In the genomic region with DNA sequence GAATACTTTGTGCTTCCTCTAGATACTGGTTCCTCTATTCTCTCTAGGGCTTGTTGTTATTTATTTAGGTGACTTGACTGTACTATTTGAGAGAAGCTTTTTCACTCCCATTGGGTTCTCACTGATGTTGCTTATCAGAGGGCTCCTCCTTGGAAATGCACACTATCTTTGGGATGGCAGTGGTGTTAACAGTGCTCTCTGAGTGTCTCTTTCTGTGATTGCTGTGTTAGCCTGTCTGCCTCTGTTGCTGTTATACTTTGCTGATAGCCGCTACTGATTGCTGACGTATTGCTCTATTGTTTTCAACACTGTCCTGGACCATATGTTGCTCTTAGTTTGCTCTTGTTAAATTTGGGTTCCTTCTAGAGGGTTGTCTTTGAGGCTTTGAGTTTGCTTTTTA, we compare ENCODE assay signal across 11 cellular contexts. TPM values are rescaled to one million over a fixed set of nuclear protein-coding genes. Genes with fewer than 3 reads are reported as not detected.
DNase-seq lines count a peak whose midpoint lies in the region; ATAC-seq and TF ChIP-seq lines count a peak whose summit lies in the region.
"Had no signal": no experiment of that assay in that cellular context is flagged by ENCODE, and none has a peak within 500 bp of the region (broad histone marks: within the 10 kb centered on the region; RNA-seq: fewer than 3 reads in every experiment).

No MANE protein-coding gene starts in this region.

- ATAC-seq in activated naive CD8-positive, alpha-beta T cell treated with anti-CD3 and anti-CD28 coated beads, Interleukin-2, amount 50 U/mL, for 24 hours, result no peak
- ATAC-seq in T-helper 17 cell (no peak), gastroesophageal sphincter (no peak)
- no peak for ATAC-seq in stimulated activated effector memory CD8-positive, alpha-beta T cell treated with anti-CD3 and anti-CD28 coated beads, Interleukin-12 subunit alpha, Interleukin-12 subunit beta, amount 100 ng/mL, for 72 hours

- H3K27me3 ChIP-seq in gastroesophageal sphincter, result no peaks in the 10 kb centered on the region
- H3K27me3 ChIP-seq: BLaER1 treated with 17β-estradiol and CSF1 and Interleukin-3, amounts not matched to agents 10 nM and 100 nM had no signal

- H3K27ac ChIP-seq in gastroesophageal sphincter, result no peak overlapping the region
- H3K27ac ChIP-seq: BLaER1 treated with 17β-estradiol and CSF1 and Interleukin-3, amounts not matched to agents 10 nM and 100 nM had no signal

- H3K36me3 ChIP-seq in gastroesophageal sphincter, result peaks cover 0 to 72% of the 10 kb centered on the region in 2 donors

- WGBS in gastroesophageal sphincter (ENCODE audit: low coverage in 1 of 2), 2 donors, result 60 to 100% methylated on average over 2 of the region's 2 CpGs

- H3K36me3 Mint-ChIP-seq in activated naive CD8-positive, alpha-beta T cell, result peaks cover 58% of the 10 kb centered on the region
- H3K36me3 Mint-ChIP-seq in activated naive CD8-positive, alpha-beta T cell treated with anti-CD3 and anti-CD28 coated beads, Interleukin-2, amount 50 U/mL, for 24 hours (ENCODE audit: low read depth), result peaks cover 80% of the 10 kb centered on the region
- H3K36me3 Mint-ChIP-seq in T-helper 17 cell (ENCODE audit: low read depth), result peaks cover 15% of the 10 kb centered on the region
- H3K36me3 Mint-ChIP-seq in stimulated activated effector memory CD8-positive, alpha-beta T cell treated with anti-CD3 and anti-CD28 coated beads, Interleukin-12 subunit alpha, Interleukin-12 subunit beta, amount 100 ng/mL, for 72 hours, result peaks cover 86% of the 10 kb centered on the region

- H3K4me3 ChIP-seq in gastroesophageal sphincter, result no peak overlapping the region
- H3K4me3 ChIP-seq: BLaER1 treated with 17β-estradiol and CSF1 and Interleukin-3, amounts not matched to agents 10 nM and 100 nM had no signal

- peaks cover 24% of the 10 kb centered on the region for H3K9me3 Mint-ChIP-seq in activated naive CD8-positive, alpha-beta T cell (ENCODE audit: low read depth)
- peaks cover 30% of the 10 kb centered on the region for H3K9me3 Mint-ChIP-seq in activated naive CD8-positive, alpha-beta T cell treated with anti-CD3 and anti-CD28 coated beads, Interleukin-2, amount 50 U/mL, for 24 hours
- peaks cover 13% of the 10 kb centered on the region for H3K9me3 Mint-ChIP-seq in stimulated activated effector memory CD8-positive, alpha-beta T cell treated with anti-CD3 and anti-CD28 coated beads, Interleukin-12 subunit alpha, Interleukin-12 subunit beta, amount 100 ng/mL, for 72 hours

- TF ChIP-seq EP300 in gastroesophageal sphincter (IDR thresholded peaks at IDR 0.05), result no peak

- H3K4me1 ChIP-seq in gastroesophageal sphincter, result no peaks in the 10 kb centered on the region

- H3K9me3 ChIP-seq in T-helper 17 cell (ENCODE audit: control insufficient read depth, low read length, poor library complexity, severe bottlenecking) (peaks cover 6% of the 10 kb centered on the region), gastroesophageal sphincter (no peaks in the 10 kb centered on the region)

- H3K4me3 Mint-ChIP-seq in activated naive CD8-positive, alpha-beta T cell, result peak overlapping the region; percentile 18
- H3K4me3 Mint-ChIP-seq in activated naive CD8-positive, alpha-beta T cell treated with anti-CD3 and anti-CD28 coated beads, Interleukin-2, amount 50 U/mL, for 24 hours, result no peak overlapping the region
- no peak overlapping the region for H3K4me3 Mint-ChIP-seq in T-helper 17 cell
- H3K4me3 Mint-ChIP-seq in stimulated activated effector memory CD8-positive, alpha-beta T cell treated with anti-CD3 and anti-CD28 coated beads, Interleukin-12 subunit alpha, Interleukin-12 subunit beta, amount 100 ng/mL, for 72 hours, result no peak overlapping the region
- H3K4me3 Mint-ChIP-seq: B cell, H9 had no signal

- no peak overlapping the region for H3K27ac Mint-ChIP-seq in activated naive CD8-positive, alpha-beta T cell
- H3K27ac Mint-ChIP-seq in activated naive CD8-positive, alpha-beta T cell treated with anti-CD3 and anti-CD28 coated beads, Interleukin-2, amount 50 U/mL, for 24 hours, result no peak overlapping the region
- H3K27ac Mint-ChIP-seq in T-helper 17 cell, result peak overlapping the region; percentile 21
- H3K27ac Mint-ChIP-seq in stimulated activated effector memory CD8-positive, alpha-beta T cell treated with anti-CD3 and anti-CD28 coated beads, Interleukin-12 subunit alpha, Interleukin-12 subunit beta, amount 100 ng/mL, for 72 hours, result peak overlapping the region; percentile 54
- H3K27ac Mint-ChIP-seq: B cell, H9 had no signal

- TF ChIP-seq POLR2A in gastroesophageal sphincter (IDR thresholded peaks at IDR 0.05), result no peak

- H3K27me3 Mint-ChIP-seq in activated naive CD8-positive, alpha-beta T cell, result no peaks in the 10 kb centered on the region
- H3K27me3 Mint-ChIP-seq in activated naive CD8-positive, alpha-beta T cell treated with anti-CD3 and anti-CD28 coated beads, Interleukin-2, amount 50 U/mL, for 24 hours, result no peaks in the 10 kb centered on the region
- H3K27me3 Mint-ChIP-seq in T-helper 17 cell, result no peaks in the 10 kb centered on the region
- H3K27me3 Mint-ChIP-seq: B cell; CD8-positive, alpha-beta memory T cell had no signal

- no peak for DNase-seq in activated naive CD8-positive, alpha-beta T cell treated with anti-CD3 and anti-CD28 coated beads, Interleukin-2, amount 50 U/mL, for 24 hours
- no peak for DNase-seq in T-helper 17 cell
- DNase-seq in stimulated activated effector memory CD8-positive, alpha-beta T cell treated with anti-CD3 and anti-CD28 coated beads, Interleukin-12 subunit alpha, Interleukin-12 subunit beta, amount 100 ng/mL, for 72 hours (ENCODE audit: low spot score in 2 of 2), result no peak
- no peak for DNase-seq in NCI-H2227 treated with DMSO at 0.1 percent for 48 hours (lab: John Stamatoyannopoulos, UW)
- DNase-seq: CD8-positive, alpha-beta memory T cell; COR-L47; H9 had no signal

- TF ChIP-seq CTCF in gastroesophageal sphincter (IDR thresholded peaks at IDR 0.05), result no peak

- peaks cover 31% of the 10 kb centered on the region for H3K4me1 Mint-ChIP-seq in activated naive CD8-positive, alpha-beta T cell (ENCODE audit: low read depth)
- H3K4me1 Mint-ChIP-seq in activated naive CD8-positive, alpha-beta T cell treated with anti-CD3 and anti-CD28 coated beads, Interleukin-2, amount 50 U/mL, for 24 hours, result peaks cover 26% of the 10 kb centered on the region
- H3K4me1 Mint-ChIP-seq in T-helper 17 cell, result peaks cover 11% of the 10 kb centered on the region
- H3K4me1 Mint-ChIP-seq in stimulated activated effector memory CD8-positive, alpha-beta T cell treated with anti-CD3 and anti-CD28 coated beads, Interleukin-12 subunit alpha, Interleukin-12 subunit beta, amount 100 ng/mL, for 72 hours, result peaks cover 30% of the 10 kb centered on the region
- H3K4me1 Mint-ChIP-seq: H9 had no signal

RNA-seq across cellular contexts. Expression of gene ZNF33A, which starts 34.7 kb away (rescaled TPM):
- total RNA-seq in T-helper 17 cell (10 to 100 TPM; 37.3 to 41.9 TPM), gastroesophageal sphincter (10 to 100 TPM; 24.7 to 50.6 (median 32.2) TPM)

RNA-seq across cellular contexts. Expression of gene ZNF37A, which starts 49.0 kb away (rescaled TPM):
- total RNA-seq in T-helper 17 cell (10 to 100 TPM; 18.7 to 21.5 TPM), gastroesophageal sphincter (10 to 100 TPM; 15.3 to 30.6 (median 22.5) TPM)

Comparison
In these comparisons a context has a peak if more than half of its experiments do, and no peak if none do; other contexts are left out.
1. H3K27ac Mint-ChIP-seq: peak in T-helper 17 cell (single experiment) and stimulated activated effector memory CD8-positive, alpha-beta T cell treated with anti-CD3 and anti-CD28 coated beads, Interleukin-12 subunit alpha, Interleukin-12 subunit beta, amount 100 ng/mL, for 72 hours (single experiment); none in activated naive CD8-positive, alpha-beta T cell (single experiment) and activated naive CD8-positive, alpha-beta T cell treated with anti-CD3 and anti-CD28 coated beads, Interleukin-2, amount 50 U/mL, for 24 hours (single experiment).